In genomic region chr5:115069087-115069968, GRCh38 we compare ENCODE assay signal across 8 cellular contexts.
A peak's percentile ranks its signal among the peaks of the same experiment; 100 is the strongest.
DNase-seq lines count a peak whose midpoint lies in the region; ATAC-seq and TF ChIP-seq lines count a peak whose summit lies in the region.

No MANE protein-coding gene starts in this region.

- H3K4me3 ChIP-seq in brain microvascular endothelial cell (ENCODE audit: low read depth, low read length) (no peak overlapping the region), upper lobe of left lung (no peak overlapping the region)

- WGBS in upper lobe of left lung, 2 donors, result 58 to 62% methylated on average over 3 of the region's 3 CpGs

- no peaks in the 10 kb centered on the region for H3K4me1 ChIP-seq in upper lobe of left lung

- TF ChIP-seq POLR2A in upper lobe of left lung (IDR thresholded peaks at IDR 0.05), result no peak

- DNase-seq in COLO829 (ENCODE audit: low spot score), result peak; percentile 64
- peak; percentile 22 for DNase-seq in NCI-H446 treated with DMSO at 0.1 percent for 48 hours (lab: John Stamatoyannopoulos, UW)
- DNase-seq in brain microvascular endothelial cell, result peak; percentile 50
- peak in 1 of 2 donors; percentile 9 for DNase-seq in left colon
- DNase-seq in upper lobe of left lung, result no peak
- DNase-seq in 8988T, result no peak

- intact Hi-C loops in left colon (cut with DNase I, micrococcal nuclease), result no loop called here

- TF ChIP-seq CTCF in brain microvascular endothelial cell (IDR thresholded peaks at IDR 0.05; ENCODE audit: low read depth, low read length, missing control alignments), result peak; percentile 85
- peak in 4 of 6 experiments; percentile 24 to 52 (median 45) for TF ChIP-seq CTCF in upper lobe of left lung (IDR thresholded peaks at IDR 0.05)

- ATAC-seq in GM18502 (IDR thresholded peaks at IDR 0.05; ENCODE audit: poor library complexity, unreplicated experiment) (peak; percentile 48), HG02970 (IDR thresholded peaks at IDR 0.05; ENCODE audit: low FRiP score, unreplicated experiment) (peak; percentile 16), left colon (peak; percentile 56), upper lobe of left lung (ENCODE audit: low FRiP score in 2 of 2) (peak in 1 of 2 donors; percentile 47)

- H3K36me3 ChIP-seq in brain microvascular endothelial cell (replicated peaks) (no peaks in the 10 kb centered on the region), upper lobe of left lung (no peaks in the 10 kb centered on the region)

- no peaks in the 10 kb centered on the region for H3K27me3 ChIP-seq in brain microvascular endothelial cell (replicated peaks)
- no peaks in the 10 kb centered on the region for H3K27me3 ChIP-seq in upper lobe of left lung

- no peaks in the 10 kb centered on the region for H3K9me3 ChIP-seq in upper lobe of left lung

- TF ChIP-seq EP300 in upper lobe of left lung (IDR thresholded peaks at IDR 0.05), result no peak

- in situ Hi-C loops in brain microvascular endothelial cell (cut with HindIII; ENCODE audit: low pct_ligation_motif_present, low sequenced_read_pairs), result no loop called here

- H3K27ac ChIP-seq in brain microvascular endothelial cell (no peak overlapping the region), upper lobe of left lung (no peak overlapping the region)

Comparison
In these comparisons a context has a peak if more than half of its experiments do, and no peak if none do; other contexts are left out.
1. DNase-seq: peak in COLO829 (single experiment), NCI-H446 treated with DMSO at 0.1 percent for 48 hours (single experiment) and brain microvascular endothelial cell (single experiment); none in upper lobe of left lung (0 of 2) and 8988T (single experiment).